In genomic region chr18:21443776-21444464, GRCh38 we compare ENCODE assay signal across 12 cellular contexts.
"Had no signal": no experiment of that assay in that cellular context is flagged by ENCODE, and none has a peak within 500 bp of the region (broad histone marks: within the 10 kb centered on the region; RNA-seq: fewer than 3 reads in every experiment).

No MANE protein-coding gene starts in this region.

- H3K4me3 Mint-ChIP-seq: activated CD4-positive, alpha-beta T cell treated with anti-CD3 and anti-CD28 coated beads, Interleukin-2, amount 10 ng/mL, durations not matched to agents 7 days and 5 days; dendritic cell treated with granulocyte-macrophage colony-stimulating factor and Interleukin-4, amounts not matched to agents 40 ng/mL and 50 ng/mL, for 4 days; immature natural killer cell; natural killer cell; stimulated activated memory B cell treated with anti-CD40 and anti-IgM and Interleukin-4, amounts not matched to agents 10 μg/mL and 1 μg/mL and 100 μg/mL, for 72 hours had no signal

- DNase-seq: activated CD4-positive, CD25-positive, alpha-beta regulatory T cell; activated naive CD4-positive, alpha-beta T cell treated with anti-CD3 and anti-CD28 coated beads, Interleukin-2, amount 50 U/mL, for 16 hours; activated T-cell treated with anti-CD3 and anti-CD28 coated beads for 4 hours; cerebellar nuclear complex; immature natural killer cell; natural killer cell; occipital lobe; upper lobe of left lung had no signal

- H3K9me3 Mint-ChIP-seq: activated CD4-positive, alpha-beta T cell treated with anti-CD3 and anti-CD28 coated beads, Interleukin-2, amount 10 ng/mL, durations not matched to agents 7 days and 5 days; activated T-helper 2 cell treated with anti-CD3 and anti-CD28 coated beads, Interferon-gamma antibody, Interleukin-2, Interleukin-4, amounts not matched to agents 10 μg/mL and 5 μg/mL and 100 μg/mL, durations not matched to agents 14 hours and 24 hours and 36 hours; dendritic cell treated with granulocyte-macrophage colony-stimulating factor and Interleukin-4, amounts not matched to agents 40 ng/mL and 50 ng/mL, for 4 days; immature natural killer cell; natural killer cell; stimulated activated memory B cell treated with anti-CD40 and anti-IgM and Interleukin-4, amounts not matched to agents 10 μg/mL and 1 μg/mL and 100 μg/mL, for 72 hours had no signal

- H3K27ac Mint-ChIP-seq: activated CD4-positive, alpha-beta T cell treated with anti-CD3 and anti-CD28 coated beads, Interleukin-2, amount 10 ng/mL, durations not matched to agents 7 days and 5 days; activated T-helper 2 cell treated with anti-CD3 and anti-CD28 coated beads, Interferon-gamma antibody, Interleukin-2, Interleukin-4, amounts not matched to agents 10 μg/mL and 5 μg/mL and 100 μg/mL, durations not matched to agents 14 hours and 24 hours and 36 hours; dendritic cell treated with granulocyte-macrophage colony-stimulating factor and Interleukin-4, amounts not matched to agents 40 ng/mL and 50 ng/mL, for 4 days; immature natural killer cell; natural killer cell; stimulated activated memory B cell treated with anti-CD40 and anti-IgM and Interleukin-4, amounts not matched to agents 10 μg/mL and 1 μg/mL and 100 μg/mL, for 72 hours had no signal

- H3K36me3 Mint-ChIP-seq: immature natural killer cell; natural killer cell; stimulated activated memory B cell treated with anti-CD40 and anti-IgM and Interleukin-4, amounts not matched to agents 10 μg/mL and 1 μg/mL and 100 μg/mL, for 72 hours had no signal

- ATAC-seq: natural killer cell; stimulated activated memory B cell treated with anti-CD40 and anti-IgM and Interleukin-4, amounts not matched to agents 10 μg/mL and 1 μg/mL and 100 μg/mL, for 72 hours had no signal

- H3K4me1 Mint-ChIP-seq: activated CD4-positive, alpha-beta T cell treated with anti-CD3 and anti-CD28 coated beads, Interleukin-2, amount 10 ng/mL, durations not matched to agents 7 days and 5 days; immature natural killer cell; natural killer cell; stimulated activated memory B cell treated with anti-CD40 and anti-IgM and Interleukin-4, amounts not matched to agents 10 μg/mL and 1 μg/mL and 100 μg/mL, for 72 hours had no signal
